In genomic region chr11:7665473-7666291, GRCh38 we compare ENCODE assay signal across 8 cellular contexts. TPM values are rescaled to one million over a fixed set of nuclear protein-coding genes. Genes with fewer than 3 reads are reported as not detected.
DNase-seq lines count a peak whose midpoint lies in the region; ATAC-seq and TF ChIP-seq lines count a peak whose summit lies in the region.

No MANE protein-coding gene starts in this region.

- H3K27me3 ChIP-seq in RWPE2 (ENCODE audit: insufficient read depth, poor library complexity, severe bottlenecking) (no peaks in the 10 kb centered on the region), prostate gland (replicated peaks; ENCODE audit: insufficient read depth) (no peaks in the 10 kb centered on the region), aorta (ENCODE audit: control insufficient read depth in 1 of 2, insufficient read depth in 2 of 2, low read length in 1 of 2) (no peaks in the 10 kb centered on the region)

- TF ChIP-seq CTCF in RWPE2 (IDR thresholded peaks at IDR 0.05; ENCODE audit: poor library complexity, severe bottlenecking) (peak; percentile 80), glutamatergic neuron (IDR thresholded peaks at IDR 0.05; ENCODE audit: partially characterized antibody, unreplicated experiment) (peak; percentile 97), prostate gland (IDR thresholded peaks at IDR 0.05) (peak; percentile 61 to 92 (median 87))

- no peak overlapping the region for H3K27ac Mint-ChIP-seq in glutamatergic neuron (ENCODE audit: unreplicated experiment)

- H3K4me1 Mint-ChIP-seq in glutamatergic neuron (ENCODE audit: low read depth, unreplicated experiment): no peaks in the 10 kb centered on the region

- H3K9me3 ChIP-seq in RWPE2 (ENCODE audit: severe bottlenecking) (no peaks in the 10 kb centered on the region), prostate gland (no peaks in the 10 kb centered on the region), aorta (ENCODE audit: control insufficient read depth, low read length) (no peaks in the 10 kb centered on the region)

- 55% methylated on average over 19 of the region's 20 CpGs for WGBS in prostate gland
- 55 to 58% methylated on average over 20 of the region's 20 CpGs for WGBS in aorta, 2 donors

- H3K27me3 Mint-ChIP-seq in glutamatergic neuron (ENCODE audit: unreplicated experiment): peaks cover 4% of the 10 kb centered on the region

- DNase-seq in G401 (ENCODE audit: low spot score) (peak; percentile 72), HUDEP-2 (lab: John Stamatoyannopoulos, UW; ENCODE audit: unreplicated experiment in 76 of 76) (peak in 71 of 76 experiments; percentile 9 to 84 (median 58)), RWPE2 (ENCODE audit: low spot score) (peak; percentile 80), glutamatergic neuron (peak; percentile 92), prostate gland (ENCODE audit: low spot score) (peak; percentile 77), aorta (peak; percentile 85 to 93)
- peak; percentile 12 to 44 (median 24) for DNase-seq in activated naive CD4-positive, alpha-beta T cell (lab: John Stamatoyannopoulos, UW)

- no peaks in the 10 kb centered on the region for H3K36me3 ChIP-seq in RWPE2 (ENCODE audit: low read depth)
- no peaks in the 10 kb centered on the region for H3K36me3 ChIP-seq in prostate gland
- H3K36me3 ChIP-seq in aorta (ENCODE audit: control insufficient read depth in 1 of 2, insufficient read depth in 2 of 2, low read length in 1 of 2): peaks cover 0 to 1% of the 10 kb centered on the region in 2 donors

- no peaks in the 10 kb centered on the region for H3K36me3 Mint-ChIP-seq in glutamatergic neuron (ENCODE audit: unreplicated experiment)

- H3K4me1 ChIP-seq in RWPE2 (ENCODE audit: insufficient read depth, poor library complexity, severe bottlenecking) (no peaks in the 10 kb centered on the region), prostate gland (replicated peaks) (no peaks in the 10 kb centered on the region), aorta (ENCODE audit: control insufficient read depth in 1 of 2, insufficient read depth in 2 of 2, low read length in 2 of 2) (no peaks in the 10 kb centered on the region)

- in situ Hi-C loops in G401 (cut with HindIII; ENCODE audit: low sequenced_read_pairs): no loop called here

- H3K9me3 Mint-ChIP-seq in glutamatergic neuron (ENCODE audit: unreplicated experiment): peaks cover 2% of the 10 kb centered on the region

- H3K27ac ChIP-seq in RWPE2 (ENCODE audit: poor library complexity, severe bottlenecking) (no peak overlapping the region), prostate gland (no peak overlapping the region), aorta (ENCODE audit: low read depth in 1 of 2, low read length in 2 of 2) (no peak overlapping the region)

- H3K4me3 Mint-ChIP-seq in glutamatergic neuron (ENCODE audit: unreplicated experiment): no peak overlapping the region

- H3K4me3 ChIP-seq in RWPE2 (ENCODE audit: severe bottlenecking) (no peak overlapping the region), prostate gland (no peak overlapping the region), aorta (ENCODE audit: low read length in 2 of 2) (no peak overlapping the region)

- intact Hi-C loops in prostate gland (cut with DNase I): loop anchor here (5.0 kb wide), 1 partner anchor 153 kb away; the partner anchor contains the start of gene PPFIBP2
- intact Hi-C loops in aorta (cut with DNase I): loop anchor here (1.0 to 2.0 kb wide), 2 partner anchors 94 to 95 kb away; no protein-coding TSS in a partner anchor

- ATAC-seq in GM21529 (IDR thresholded peaks at IDR 0.05; ENCODE audit: unreplicated experiment) (peak; percentile 99), RWPE2 (ENCODE audit: low read depth) (peak; percentile 99), aorta (ENCODE audit: low FRiP score) (peak; percentile 89)

- TF ChIP-seq POLR2A in prostate gland (IDR thresholded peaks at IDR 0.05): no peak

RNA-seq across cellular contexts. Expression of gene CYB5R2, which starts 7.6 kb away (rescaled TPM):
- total RNA-seq in G401 (2014; rRNA removed; shearing (Covaris generic)): 7.7 and 9.0 TPM in 2 replicates
- total RNA-seq in glutamatergic neuron (ENCODE audit: unreplicated experiment) (2.6 TPM), prostate gland (10 to 100 TPM; 14.1 to 52.5 TPM), aorta (10 to 100 TPM in 1 of 2 donors, 1 to 10 TPM in 1; 8.3 to 10.1 TPM)
- 10 to 100 TPM; 20.0 to 27.6 TPM for polyA plus RNA-seq in aorta

RNA-seq across cellular contexts. Expression of gene OVCH2, which starts 40.6 kb away (rescaled TPM):
- total RNA-seq in G401 (2014; rRNA removed; shearing (Covaris generic)): 8.3 and 10.7 TPM in 2 replicates
- not detected for total RNA-seq in glutamatergic neuron (ENCODE audit: unreplicated experiment)
- total RNA-seq in prostate gland: 1 to 10 TPM in 1 of 2 donors, not detected in 1; 1.8 TPM
- total RNA-seq in aorta: under 1 TPM in 1 of 2 donors, not detected in 1; 0.75 TPM
- polyA plus RNA-seq in aorta: under 1 TPM in 1 of 2 donors, not detected in 1; 0.31 TPM

Comparison
In these comparisons a context has a peak if more than half of its experiments do, and no peak if none do; other contexts are left out.
1. DNase-seq: peak in every context shown above with its lines; median percentile 92 in glutamatergic neuron; 89 in aorta; 80 in RWPE2; 77 in prostate gland; 72 in G401; 58 in HUDEP-2; 24 in activated naive CD4-positive, alpha-beta T cell.